ENCODE assay signal across 8 cellular contexts in the genomic region with DNA sequence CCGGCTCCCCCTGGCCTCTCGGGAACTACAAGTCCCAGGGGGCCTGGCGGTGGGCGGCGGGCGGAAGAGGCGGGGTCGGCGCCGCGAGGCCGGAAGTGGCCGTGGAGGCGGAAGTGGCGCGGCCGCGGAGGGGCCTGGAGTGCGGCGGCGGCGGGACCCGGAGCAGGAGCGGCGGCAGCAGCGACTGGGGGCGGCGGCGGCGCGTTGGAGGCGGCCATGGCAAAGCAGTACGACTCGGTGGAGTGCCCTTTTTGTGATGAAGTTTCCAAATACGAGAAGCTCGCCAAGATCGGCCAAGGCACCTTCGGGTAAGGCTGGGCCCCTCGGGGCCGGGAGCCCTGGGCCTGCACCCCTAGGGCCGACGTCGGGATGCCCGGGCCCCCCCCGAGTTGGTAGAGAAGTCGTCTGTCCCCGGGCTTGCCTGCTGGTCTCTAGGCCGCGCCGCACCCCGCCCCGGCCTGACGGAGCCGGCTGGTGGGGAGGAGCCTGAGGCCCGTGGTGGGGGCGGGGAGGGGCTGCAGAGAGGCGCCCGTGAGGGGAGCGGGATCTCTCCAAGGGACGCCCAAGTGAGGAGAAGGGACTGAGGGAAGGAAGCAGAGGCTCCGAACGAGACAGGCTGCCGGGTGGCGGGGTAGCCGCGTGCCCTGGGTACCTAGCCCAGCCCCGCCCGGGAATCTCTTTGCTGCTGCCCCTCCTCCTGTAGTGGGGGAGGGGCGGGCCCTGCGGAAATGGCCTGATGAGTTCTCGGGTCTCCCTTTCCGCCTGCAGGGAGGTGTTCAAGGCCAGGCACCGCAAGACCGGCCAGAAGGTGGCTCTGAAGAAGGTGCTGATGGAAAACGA. TPM values are rescaled to one million over a fixed set of nuclear protein-coding genes. Genes with fewer than 3 reads are reported as not detected.
DNase-seq lines count a peak whose midpoint lies in the region; ATAC-seq and TF ChIP-seq lines count a peak whose summit lies in the region.

A gene (plus strand): TSS at position 102 of the 840 bp plus-strand sequence. CDS start 115 bp downstream, at position 217.

- DNase-seq in AG09319 (ENCODE audit: extremely low read depth, low read depth), result peak; percentile 69
- peak; percentile 68 for DNase-seq in NCI-H510A treated with DMSO at 0.1 percent for 48 hours (lab: John Stamatoyannopoulos, UW)
- peak; percentile 91 to 92 for DNase-seq in activated CD4-positive, alpha-beta T cell treated with anti-CD3 and anti-CD28 coated beads for 4 hours
- peak; percentile 90 to 93 for DNase-seq in left colon
- DNase-seq in stimulated activated CD4-positive, alpha-beta T cell treated with anti-CD3 and anti-CD28 coated beads, Interleukin-1b, Interleukin-23, amount 100 ng/mL, for 48 hours, result peak; percentile 93

- ATAC-seq in GM19035 (IDR thresholded peaks at IDR 0.05; ENCODE audit: unreplicated experiment) (peak; percentile 60), HG03342 (IDR thresholded peaks at IDR 0.05; ENCODE audit: unreplicated experiment) (peak; percentile 51), left colon (peak; percentile 78)

- no peak for TF ChIP-seq CTCF in AG09319 (IDR thresholded peaks at IDR 0.05; ENCODE audit: low read depth, low read length)

- peak within 1 kb of the TSS; percentile 94 for H3K27ac ChIP-seq in cingulate gyrus (ENCODE audit: low read depth, low read length)

- intact Hi-C loops in left colon (cut with DNase I, micrococcal nuclease), result loop anchor here in 1 of 2 donors (10.0 kb wide), 1 partner anchor 129 kb away; a partner anchor contains a TSS

RNA-seq across cellular contexts. Expression of the gene that starts here (rescaled TPM):
- total RNA-seq in left colon, result 10 to 100 TPM; 70.4 to 87.4 TPM

Comparison
In these comparisons a context has a peak if more than half of its experiments do, and no peak if none do; other contexts are left out.
1. Peak in every context shown above with its lines: DNase-seq, ATAC-seq and H3K27ac ChIP-seq.